ENCODE assay signal across 8 cellular contexts in genomic region chr16:13923703-13924298, GRCh38. TPM values are rescaled to one million over a fixed set of nuclear protein-coding genes. Genes with fewer than 3 reads are reported as not detected.
DNase-seq lines count a peak whose midpoint lies in the region; ATAC-seq, FAIRE-seq and TF ChIP-seq lines count a peak whose summit lies in the region.

No MANE protein-coding gene starts in this region.

- no peaks in the 10 kb centered on the region for H3K27me3 Mint-ChIP-seq in mesothelial cell of epicardium (ENCODE audit: low read depth)
- H3K27me3 Mint-ChIP-seq in effector memory CD8-positive, alpha-beta T cell, result no peaks in the 10 kb centered on the region

- no peak for DNase-seq in AG09309 (ENCODE audit: low read depth)
- peak; percentile 18 for DNase-seq in GM18507 (ENCODE audit: extremely low spot score, insufficient read length, low read depth)
- DNase-seq in NCI-H524 treated with DMSO at 0.1 percent for 48 hours (lab: John Stamatoyannopoulos, UW), result peak; percentile 24
- DNase-seq in central memory CD4-positive, alpha-beta T cell, result peak; percentile 45
- DNase-seq in mesothelial cell of epicardium (ENCODE audit: low spot score in 2 of 2, unreplicated experiment in 2 of 2), result no peak
- DNase-seq in effector memory CD8-positive, alpha-beta T cell, result no peak
- no peak for DNase-seq in T1000 (lab: John Stamatoyannopoulos, UW)
- no peak for DNase-seq in posterior vena cava (ENCODE audit: low spot score)

- H3K4me1 Mint-ChIP-seq in mesothelial cell of epicardium, result peaks cover 48% of the 10 kb centered on the region
- H3K4me1 Mint-ChIP-seq in effector memory CD8-positive, alpha-beta T cell (ENCODE audit: low read depth in 2 of 2), result peaks cover 16 to 21% of the 10 kb centered on the region in 2 donors

- intact Hi-C loops in posterior vena cava (cut with DNase I), result loop anchor here (10.0 kb wide), 3 partner anchors 321 to 671 kb away; no protein-coding TSS in a partner anchor

- H3K4me3 ChIP-seq in AG09309 (ENCODE audit: control insufficient read depth, low read depth, low read length), result no peak overlapping the region

- peaks cover 2% of the 10 kb centered on the region for H3K36me3 Mint-ChIP-seq in mesothelial cell of epicardium
- H3K36me3 Mint-ChIP-seq in effector memory CD8-positive, alpha-beta T cell (ENCODE audit: insufficient read depth), result peaks cover 11% of the 10 kb centered on the region

- peak overlapping the region; percentile 72 for H3K27ac Mint-ChIP-seq in mesothelial cell of epicardium
- no peak overlapping the region for H3K27ac Mint-ChIP-seq in effector memory CD8-positive, alpha-beta T cell

- no peak for ATAC-seq in effector memory CD8-positive, alpha-beta T cell (replicated peaks)

- H3K4me3 Mint-ChIP-seq in mesothelial cell of epicardium, result no peak overlapping the region
- no peak overlapping the region for H3K4me3 Mint-ChIP-seq in effector memory CD8-positive, alpha-beta T cell

- no peaks in the 10 kb centered on the region for H3K9me3 Mint-ChIP-seq in mesothelial cell of epicardium
- H3K9me3 Mint-ChIP-seq in effector memory CD8-positive, alpha-beta T cell, result no peaks in the 10 kb centered on the region

- peak; percentile 29 for TF ChIP-seq CTCF in AG09309 (IDR thresholded peaks at IDR 0.05; ENCODE audit: control insufficient read depth, insufficient read depth, low read depth, low read length, missing control alignments)
- peak; percentile 85 for TF ChIP-seq CTCF in mesothelial cell of epicardium (IDR thresholded peaks at IDR 0.05; ENCODE audit: unreplicated experiment)

- FAIRE-seq in GM18507 (lab: Jason Lieb, UNC), result peak; percentile 71

RNA-seq across cellular contexts. Expression of gene ERCC4, which starts 3.8 kb away (rescaled TPM):
- total RNA-seq in mesothelial cell of epicardium (12.1 to 16.4 TPM (median 16.1 TPM) in 3 replicates), posterior vena cava (10 to 100 TPM; 11.1 to 16.5 TPM)

Comparison
In these comparisons a context has a peak if more than half of its experiments do, and no peak if none do; other contexts are left out.
1. DNase-seq: peak in GM18507 (single experiment), NCI-H524 treated with DMSO at 0.1 percent for 48 hours (single experiment) and central memory CD4-positive, alpha-beta T cell (single experiment); none in AG09309 (single experiment), mesothelial cell of epicardium (0 of 2), effector memory CD8-positive, alpha-beta T cell (0 of 3), T1000 (single experiment) and posterior vena cava (single experiment).